Comparison of ENCODE assay signal across 8 cellular contexts in the genomic region with DNA sequence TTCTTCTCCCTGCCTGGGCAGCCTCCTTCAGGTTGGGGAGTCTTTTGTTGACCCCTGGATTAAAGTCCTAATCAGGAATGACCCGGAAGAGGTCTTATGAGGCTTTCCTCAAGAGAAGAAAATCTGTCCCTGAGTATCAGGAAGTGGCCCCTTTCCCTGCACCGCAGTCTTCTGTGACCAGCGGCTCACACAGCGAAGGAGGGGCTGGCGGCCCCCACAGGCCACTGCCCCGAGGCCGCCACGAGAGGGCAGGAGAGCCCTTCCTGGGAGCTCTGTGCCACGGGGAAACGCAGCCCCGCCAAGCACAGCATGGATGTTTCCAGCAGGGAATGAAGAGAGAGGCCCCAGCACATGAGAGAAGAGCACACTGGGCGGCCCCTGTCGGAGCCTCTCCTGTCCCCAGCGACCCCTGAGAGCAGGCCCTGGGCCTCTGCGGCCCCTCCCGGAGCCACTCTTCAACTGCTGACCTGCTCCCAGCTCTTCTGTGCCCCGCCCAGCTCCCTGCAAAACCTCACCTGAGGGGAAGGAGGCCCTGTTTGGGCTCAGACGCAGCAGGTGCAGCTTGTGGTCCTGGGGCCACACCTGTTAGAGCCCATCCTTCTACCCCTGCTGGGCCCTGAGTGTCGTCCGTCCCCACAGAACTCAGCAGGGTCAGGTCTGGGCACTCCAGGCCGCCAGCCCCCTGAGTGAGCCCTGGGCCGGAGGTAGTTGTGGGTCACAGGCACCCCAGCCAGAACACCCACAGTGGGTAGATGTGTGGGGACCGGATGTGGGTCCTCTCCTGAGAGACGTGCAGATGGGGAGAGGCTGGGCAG. TPM values are rescaled to one million over a fixed set of nuclear protein-coding genes. Genes with fewer than 3 reads are reported as not detected.
A peak's percentile ranks its signal among the peaks of the same experiment; 100 is the strongest.
DNase-seq lines count a peak whose midpoint lies in the region; ATAC-seq and TF ChIP-seq lines count a peak whose summit lies in the region.

No MANE protein-coding gene starts in this region.

- peak overlapping the region; percentile 51 for H3K9ac ChIP-seq in neural cell (ENCODE audit: low read length)

- H3K27me3 ChIP-seq in DOHH2 (ENCODE audit: control insufficient read depth, low read length) (no peaks in the 10 kb centered on the region), neural cell (ENCODE audit: insufficient read depth, low read depth, low read length) (no peaks in the 10 kb centered on the region)

- H3K9me3 ChIP-seq in DOHH2 (ENCODE audit: control insufficient read depth, insufficient read depth, low read length) (no peaks in the 10 kb centered on the region), neural cell (ENCODE audit: low read length) (no peaks in the 10 kb centered on the region)

- no peak overlapping the region for H2AFZ ChIP-seq in neural cell (ENCODE audit: low read depth, low read length)

- peaks cover 12% of the 10 kb centered on the region for H3K4me1 ChIP-seq in DOHH2 (ENCODE audit: control insufficient read depth, low read length)

- no peaks in the 10 kb centered on the region for H3K9me2 ChIP-seq in DOHH2 (replicated peaks; ENCODE audit: control insufficient read depth, low read length)
- no peaks in the 10 kb centered on the region for H3K9me2 ChIP-seq in neural cell (ENCODE audit: insufficient read depth, low read length)

- H4K20me1 ChIP-seq in DOHH2 (ENCODE audit: control insufficient read depth, insufficient read depth, low read depth, low read length) (no peaks in the 10 kb centered on the region), neural cell (ENCODE audit: insufficient read depth) (no peaks in the 10 kb centered on the region)

- DNase-seq in LHCN-M2 (ENCODE audit: low read depth) (peak; percentile 80), SHP77 treated with DMSO at 0.1 percent for 48 hours (lab: John Stamatoyannopoulos, UW) (peak; percentile 40), fibroblast of pulmonary artery (ENCODE audit: low read depth) (peak; percentile 91)
- peak; percentile 58 for DNase-seq in activated T-helper 9 cell treated with anti-CD3 and anti-CD28 coated beads, Interleukin-2, amount 50 U/mL, for 16 hours (ENCODE audit: low read depth)
- DNase-seq in stimulated activated naive CD8-positive, alpha-beta T cell treated with anti-CD3 and anti-CD28 coated beads, Interleukin-15, Interleukin-2, amounts not matched to agents 100 U/mL and 50 U/mL, for 24 hours, result peak; percentile 85

- TF ChIP-seq RAD21 in neural cell (conservative IDR thresholded peaks at IDR 0.05), result peak; percentile 99

- TF ChIP-seq EP300 in neural cell (conservative IDR thresholded peaks at IDR 0.05; ENCODE audit: poor library complexity, severe bottlenecking), result no peak

- H3K27ac ChIP-seq in DOHH2 (ENCODE audit: low read depth, low read length), result no peak overlapping the region
- H3K27ac ChIP-seq in neural cell (ENCODE audit: low read length), result no peak overlapping the region

- H3K4me2 ChIP-seq in DOHH2 (ENCODE audit: low read length) (peak overlapping the region; percentile 21; the same call in 1 of the 2 replicates), neural cell (ENCODE audit: low read length) (no peak overlapping the region)

- H3K79me2 ChIP-seq in DOHH2 (ENCODE audit: control insufficient read depth, low read length) (no peaks in the 10 kb centered on the region), neural cell (replicated peaks; ENCODE audit: insufficient read depth, low read length) (no peaks in the 10 kb centered on the region)

- peak; percentile 69 for TF ChIP-seq CTCF in DOHH2 (IDR thresholded peaks at IDR 0.05; ENCODE audit: low read depth, low read length, poor library complexity, severe bottlenecking)
- peak; percentile 89 for TF ChIP-seq CTCF in fibroblast of pulmonary artery (IDR thresholded peaks at IDR 0.05; ENCODE audit: low read length, missing control alignments)
- peak; percentile 98 for TF ChIP-seq CTCF in neural cell (IDR thresholded peaks at IDR 0.05; ENCODE audit: poor library complexity, severe bottlenecking)

- no peak overlapping the region for H3K4me3 ChIP-seq in DOHH2 (ENCODE audit: low read length)
- H3K4me3 ChIP-seq in fibroblast of pulmonary artery (replicated peaks; ENCODE audit: low read depth, low read length), result no peak overlapping the region
- no peak overlapping the region for H3K4me3 ChIP-seq in neural cell (ENCODE audit: low read length)

- peak; percentile 72 for ATAC-seq in stimulated activated naive CD8-positive, alpha-beta T cell treated with anti-CD3 and anti-CD28 coated beads, Interleukin-15, Interleukin-2, amounts not matched to agents 100 U/mL and 50 U/mL, for 24 hours
- ATAC-seq in GM21737 (IDR thresholded peaks at IDR 0.05; ENCODE audit: unreplicated experiment), result no peak

- 0 out of 2 replicates have a peak, but pooled peaks cover 3% of the 10 kb centered on the region for H3F3A ChIP-seq in DOHH2 (ENCODE audit: control insufficient read depth, insufficient read depth)
- H3F3A ChIP-seq in neural cell (ENCODE audit: insufficient read depth, low read length, poor library complexity, severe bottlenecking), result no peaks in the 10 kb centered on the region

- H3K36me3 ChIP-seq in DOHH2 (ENCODE audit: control insufficient read depth, low read length), result no peaks in the 10 kb centered on the region
- H3K36me3 ChIP-seq in neural cell (ENCODE audit: insufficient read depth, low read length), result no peaks in the 10 kb centered on the region

TF ChIP-seq in neural cell, 6 proteins besides CTCF, POLR2A, EP300 and RAD21:
- peak; percentile 77 for TF ChIP-seq MXI1 (conservative IDR thresholded peaks at IDR 0.05; ENCODE audit: poor library complexity, severe bottlenecking)
- TF ChIP-seq EZH2 (IDR thresholded peaks at IDR 0.05; ENCODE audit: borderline replicate concordance, insufficient read depth, low read length, poor library complexity, severe bottlenecking), result no peak
- peak; percentile 100 for TF ChIP-seq SMC3 (conservative IDR thresholded peaks at IDR 0.05; ENCODE audit: poor library complexity)
- TF ChIP-seq REST (IDR thresholded peaks at IDR 0.05; ENCODE audit: borderline replicate concordance), result no peak
TF ChIP-seq in neural cell: peak in this region for 2.

RNA-seq across cellular contexts. Expression of gene POFUT2, which starts 4.9 kb away (rescaled TPM):
- 25.5 and 31.3 TPM in 2 replicates for total RNA-seq in LHCN-M2 (2014; rRNA removed)
- 37.5 TPM for polyA plus RNA-seq in LHCN-M2 (2012)
- polyA plus RNA-seq in neural cell, result 25.4 and 41.7 TPM in 2 replicates
- polyA minus RNA-seq in neural cell, result 16.1 and 24.3 TPM in 2 replicates

Comparison
In these comparisons a context has a peak if more than half of its experiments do, and no peak if none do; other contexts are left out.
1. DNase-seq: peak in every context shown above with its lines; median percentile 91 in fibroblast of pulmonary artery; 85 in stimulated activated naive CD8-positive, alpha-beta T cell treated with anti-CD3 and anti-CD28 coated beads, Interleukin-15, Interleukin-2, amounts not matched to agents 100 U/mL and 50 U/mL, for 24 hours; 80 in LHCN-M2; 58 in activated T-helper 9 cell treated with anti-CD3 and anti-CD28 coated beads, Interleukin-2, amount 50 U/mL, for 16 hours; 40 in SHP77 treated with DMSO at 0.1 percent for 48 hours.